1 cellular context compared by ENCODE assay signal in genomic region chr20:32761417-32761830, GRCh38.
TF ChIP-seq lines count a peak whose summit lies in the region.

No MANE protein-coding gene starts in this region.

TF ChIP-seq in IMR-90, 13 proteins besides CTCF, POLR2A, EP300 and RAD21 (continued from another document):
- TF ChIP-seq, protein P1, sequence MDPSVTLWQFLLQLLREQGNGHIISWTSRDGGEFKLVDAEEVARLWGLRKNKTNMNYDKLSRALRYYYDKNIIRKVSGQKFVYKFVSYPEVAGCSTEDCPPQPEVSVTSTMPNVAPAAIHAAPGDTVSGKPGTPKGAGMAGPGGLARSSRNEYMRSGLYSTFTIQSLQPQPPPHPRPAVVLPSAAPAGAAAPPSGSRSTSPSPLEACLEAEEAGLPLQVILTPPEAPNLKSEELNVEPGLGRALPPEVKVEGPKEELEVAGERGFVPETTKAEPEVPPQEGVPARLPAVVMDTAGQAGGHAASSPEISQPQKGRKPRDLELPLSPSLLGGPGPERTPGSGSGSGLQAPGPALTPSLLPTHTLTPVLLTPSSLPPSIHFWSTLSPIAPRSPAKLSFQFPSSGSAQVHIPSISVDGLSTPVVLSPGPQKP (IDR thresholded peaks at IDR 0.05; ENCODE audit: borderline replicate concordance, low read depth, low read length): no peak
- no peak for TF ChIP-seq BHLHE40 (IDR thresholded peaks at IDR 0.05; ENCODE audit: low read depth, low read length)
